ENCODE assay signal across 1 cellular context in the genomic region with DNA sequence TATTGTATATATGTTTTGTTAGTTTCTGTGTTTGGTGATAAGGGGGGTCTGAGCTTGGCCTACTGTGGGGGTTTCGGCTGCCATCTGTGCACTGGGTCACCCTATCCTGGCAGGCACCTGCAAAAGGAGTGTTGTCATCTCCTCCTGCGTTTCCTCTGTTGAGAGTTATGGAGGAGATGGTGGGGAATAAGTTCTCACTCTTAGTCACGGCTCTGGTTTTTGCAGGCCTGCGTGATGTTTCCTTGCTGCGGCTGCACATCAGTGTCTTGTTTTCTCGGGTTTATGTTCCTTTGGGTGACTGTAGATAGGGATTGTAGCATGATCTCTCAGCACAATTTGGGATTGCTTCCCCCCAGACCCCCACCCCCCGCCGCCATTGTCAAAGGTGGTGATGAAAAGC.
TF ChIP-seq lines count a peak whose summit lies in the region.

No MANE protein-coding gene starts in this region.

TF ChIP-seq in GM12878, 131 proteins besides CTCF, POLR2A, EP300 and RAD21:
- TF ChIP-seq CHD2 (IDR thresholded peaks at IDR 0.05; ENCODE audit: borderline replicate concordance, low read depth, low read length) (no peak), RFX5 (IDR thresholded peaks at IDR 0.05; ENCODE audit: low read depth, low read length) (no peak), IKZF2 (IDR thresholded peaks at IDR 0.05) (no peak), ZNF274 (IDR thresholded peaks at IDR 0.05; ENCODE audit: insufficient read depth, insufficient read length) (no peak), ZBTB40 (IDR thresholded peaks at IDR 0.05; ENCODE audit: borderline replicate concordance) (no peak), RUNX3 (IDR thresholded peaks at IDR 0.05; ENCODE audit: low read length) (peak; percentile 10; the same call in 1 of the 2 replicates), CHD1 (IDR thresholded peaks at IDR 0.05; ENCODE audit: low read depth, low read length) (no peak), NFXL1 (IDR thresholded peaks at IDR 0.05; ENCODE audit: borderline replicate concordance) (no peak)
TF ChIP-seq in GM12878: peak in this region for 1.
